7 cellular contexts compared by ENCODE assay signal in genomic region chr1:15950763-15951295, GRCh38. TPM values are rescaled to one million over a fixed set of nuclear protein-coding genes. Genes with fewer than 3 reads are reported as not detected.
DNase-seq lines count a peak whose midpoint lies in the region; ATAC-seq, FAIRE-seq and TF ChIP-seq lines count a peak whose summit lies in the region.

No MANE protein-coding gene starts in this region.

- ATAC-seq in RWPE2 (ENCODE audit: low read depth) (no peak), HG02973 (IDR thresholded peaks at IDR 0.05; ENCODE audit: unreplicated experiment) (no peak)

- peak overlapping the region; percentile 81 for H3K4me2 ChIP-seq in keratinocyte (ENCODE audit: control insufficient read depth, extremely low read depth, insufficient read depth, low read depth, low read length)

- H3K4me3 Mint-ChIP-seq in Caco-2 (ENCODE audit: unreplicated experiment), result no peak overlapping the region

- peak; percentile 79 for FAIRE-seq in keratinocyte (lab: Jason Lieb, UNC)

- BruUV-seq in Caco-2 (replicated peaks; lab: Mats Ljungman, UMichigan), result no TSS peak

- H3K36me3 ChIP-seq in RWPE2 (ENCODE audit: low read depth) (peaks cover 24% of the 10 kb centered on the region), keratinocyte (ENCODE audit: control insufficient read depth in 2 of 2, extremely low read depth in 1 of 2, insufficient read depth in 2 of 2, low read length in 2 of 2) (peaks cover 17 to 27% of the 10 kb centered on the region in 2 experiments), Caco-2 (ENCODE audit: control insufficient read depth, insufficient read depth, low read length) (no peaks in the 10 kb centered on the region), MG63 (peaks cover 28% of the 10 kb centered on the region)

- peaks cover 2% of the 10 kb centered on the region for H3K9me1 ChIP-seq in keratinocyte (ENCODE audit: control insufficient read depth, extremely low read depth, insufficient read depth, low read length)

- peaks cover 38% of the 10 kb centered on the region for H3K79me2 ChIP-seq in keratinocyte (ENCODE audit: control insufficient read depth, insufficient read depth, low read length)

- H3K27me3 ChIP-seq in RWPE2 (ENCODE audit: insufficient read depth, poor library complexity, severe bottlenecking) (no peaks in the 10 kb centered on the region), keratinocyte (ENCODE audit: control insufficient read depth, extremely low read depth, insufficient read depth, low read length) (no peaks in the 10 kb centered on the region), Caco-2 (replicated peaks; ENCODE audit: control insufficient read depth, insufficient read depth, low read length) (no peaks in the 10 kb centered on the region), MG63 (no peaks in the 10 kb centered on the region)

- H3K27me3 Mint-ChIP-seq in Caco-2 (ENCODE audit: insufficient read depth, unreplicated experiment), result no peaks in the 10 kb centered on the region

- POLR2A ChIA-PET in Caco-2 (lab: Charles Lee), result interaction anchor here (0.5 kb wide), 1 partner anchor 116 kb away, joined by 3 read pairs; no protein-coding TSS in a partner anchor

- H3K27ac ChIP-seq in RWPE2 (ENCODE audit: poor library complexity, severe bottlenecking) (peak overlapping the region; percentile 99), keratinocyte (ENCODE audit: control insufficient read depth, insufficient read depth, low read length) (peak overlapping the region; percentile 98)

- H3K9me3 ChIP-seq in RWPE2 (ENCODE audit: severe bottlenecking), result no peaks in the 10 kb centered on the region
- H3K9me3 ChIP-seq in keratinocyte (ENCODE audit: control insufficient read depth, low read depth, low read length), result no peaks in the 10 kb centered on the region
- H3K9me3 ChIP-seq in Caco-2, result no peaks in the 10 kb centered on the region
- H3K9me3 ChIP-seq in MG63, result no peaks in the 10 kb centered on the region

- H3K36me3 Mint-ChIP-seq in Caco-2 (ENCODE audit: insufficient read depth, unreplicated experiment), result peaks cover 21% of the 10 kb centered on the region

- H4K20me1 ChIP-seq in keratinocyte (ENCODE audit: control insufficient read depth, extremely low read depth, insufficient read depth, low read length), result no peaks in the 10 kb centered on the region

- no peak overlapping the region for H2AFZ ChIP-seq in keratinocyte (ENCODE audit: control insufficient read depth, low read length)

- dilution Hi-C loops in keratinocyte (cut with MboI; ENCODE audit: extremely low pct_ligation_motif_present, low sequenced_read_pairs), result no loop called here

- H3K4me3 ChIP-seq in RWPE2 (ENCODE audit: severe bottlenecking), result no peak overlapping the region
- no peak overlapping the region for H3K4me3 ChIP-seq in keratinocyte (ENCODE audit: control insufficient read depth in 2 of 3, extremely low read depth in 1 of 3, insufficient read depth in 2 of 3, low read depth in 1 of 3, low read length in 3 of 3)
- no peak overlapping the region for H3K4me3 ChIP-seq in Caco-2 (ENCODE audit: low read depth, low read length)
- H3K4me3 ChIP-seq in MG63, result no peak overlapping the region

- DNase-seq in RWPE2 (ENCODE audit: low spot score) (no peak), keratinocyte (ENCODE audit: low read depth, low spot score) (peak; percentile 49), Caco-2 (no peak), MG63 (no peak)
- peak; percentile 70 for DNase-seq in activated T-helper 9 cell treated with anti-CD3 and anti-CD28 coated beads, Interleukin-2, amount 50 U/mL, for 16 hours (ENCODE audit: low read depth)
- DNase-seq in stimulated activated CD8-positive, alpha-beta memory T cell treated with anti-CD3 and anti-CD28 coated beads, Interleukin-12 subunit alpha, Interleukin-12 subunit beta, amount 100 ng/mL, for 24 hours (ENCODE audit: extremely low read depth), result peak; percentile 62

- H3K4me1 Mint-ChIP-seq in Caco-2 (ENCODE audit: low read depth, unreplicated experiment), result peaks cover 17% of the 10 kb centered on the region

- CTCF ChIA-PET in Caco-2 (lab: Charles Lee), result no interaction called here

- TF ChIP-seq CTCF in RWPE2 (IDR thresholded peaks at IDR 0.05; ENCODE audit: poor library complexity, severe bottlenecking), result no peak
- no peak for TF ChIP-seq CTCF in keratinocyte (optimal IDR thresholded peaks at IDR 0.05 in 1 of 3, IDR thresholded peaks at IDR 0.05 in 1 of 3, conservative IDR thresholded peaks at IDR 0.05 in 1 of 3; ENCODE audit: extremely low read depth in 1 of 3, insufficient read depth in 2 of 3, low read length in 3 of 3)
- TF ChIP-seq CTCF in Caco-2 (IDR thresholded peaks at IDR 0.05; ENCODE audit: insufficient read depth in 1 of 2, low read depth in 1 of 2, low read length in 1 of 2, severe bottlenecking in 1 of 2, unreplicated experiment in 1 of 2), result no peak

- no peaks in the 10 kb centered on the region for H3K9me3 Mint-ChIP-seq in Caco-2 (ENCODE audit: unreplicated experiment)

- H3K9ac ChIP-seq in keratinocyte (ENCODE audit: control insufficient read depth, extremely low read depth, insufficient read depth, low read length), result peak overlapping the region; percentile 96

- intact Hi-C loops in Caco-2 (cut with micrococcal nuclease; ENCODE audit: unreplicated experiment), result no loop called here

- H3K4me1 ChIP-seq in RWPE2 (ENCODE audit: insufficient read depth, poor library complexity, severe bottlenecking) (peaks cover 63% of the 10 kb centered on the region), keratinocyte (ENCODE audit: control insufficient read depth, extremely low read depth, insufficient read depth, low read length) (peaks cover 72% of the 10 kb centered on the region), Caco-2 (peaks cover 10% of the 10 kb centered on the region)

- no peak overlapping the region for H3K27ac Mint-ChIP-seq in Caco-2 (ENCODE audit: unreplicated experiment)

RNA-seq across cellular contexts. Expression of gene ZBTB17, which starts 25.1 kb away (rescaled TPM):
- polyA plus RNA-seq in keratinocyte, result 18.4 to 46.0 TPM (median 19.7 TPM) in 3 replicates
- polyA plus RNA-seq in keratinocyte (2011; ENCODE audit: low read depth), result 19.9 TPM
- 14.4 and 22.8 TPM in 2 replicates for polyA plus RNA-seq in keratinocyte (2011; cell fraction: cytosol; rRNA removed)
- polyA plus RNA-seq in keratinocyte (2011; cell fraction: nucleus; rRNA removed), result 54.4 and 73.4 TPM in 2 replicates
- polyA plus RNA-seq in keratinocyte (2012; ENCODE audit: low replicate concordance), result 17.7 and 30.4 TPM in 2 replicates
- 30.1 to 46.5 TPM (median 44.2 TPM) in 3 replicates for polyA minus RNA-seq in keratinocyte
- 45.1 TPM for polyA minus RNA-seq in keratinocyte (2011; cell fraction: cytosol; rRNA and poly(A)+ RNA removed)
- polyA minus RNA-seq in keratinocyte (2011; cell fraction: nucleus; rRNA and poly(A)+ RNA removed), result 27.1 and 27.3 TPM in 2 replicates
- total RNA-seq in Caco-2 (2022), result 21.5 and 23.5 TPM in 2 replicates
- 25.7 and 29.1 TPM in 2 replicates for total RNA-seq in MG63 (2014; rRNA removed; shearing (Covaris generic); ENCODE audit: low replicate concordance)

RNA-seq across cellular contexts. Expression of gene SRARP, which starts 53.2 kb away (rescaled TPM):
- polyA plus RNA-seq in keratinocyte, result not detected in 3 replicates
- polyA plus RNA-seq in keratinocyte (2011; ENCODE audit: low read depth), result not detected
- not detected in 2 replicates for polyA plus RNA-seq in keratinocyte (2011; cell fraction: cytosol; rRNA removed)
- not detected in 2 replicates for polyA plus RNA-seq in keratinocyte (2011; cell fraction: nucleus; rRNA removed)
- polyA plus RNA-seq in keratinocyte (2012; ENCODE audit: low replicate concordance), result not detected in 2 replicates
- 0.06 to 0.13 TPM in 2 of 3 replicates, not detected in the other for polyA minus RNA-seq in keratinocyte
- polyA minus RNA-seq in keratinocyte (2011; cell fraction: cytosol; rRNA and poly(A)+ RNA removed), result not detected
- not detected in 2 replicates for polyA minus RNA-seq in keratinocyte (2011; cell fraction: nucleus; rRNA and poly(A)+ RNA removed)
- 0.16 TPM in 1 of 2 replicates, not detected in the other for total RNA-seq in Caco-2 (2022)
- total RNA-seq in MG63 (2014; rRNA removed; shearing (Covaris generic); ENCODE audit: low replicate concordance), result not detected in 2 replicates

Comparison
In these comparisons a context has a peak if more than half of its experiments do, and no peak if none do; other contexts are left out.
1. DNase-seq: peak in activated T-helper 9 cell treated with anti-CD3 and anti-CD28 coated beads, Interleukin-2, amount 50 U/mL, for 16 hours (single experiment), keratinocyte (single experiment) and stimulated activated CD8-positive, alpha-beta memory T cell treated with anti-CD3 and anti-CD28 coated beads, Interleukin-12 subunit alpha, Interleukin-12 subunit beta, amount 100 ng/mL, for 24 hours (single experiment); none in RWPE2 (single experiment), Caco-2 (0 of 2) and MG63 (single experiment).